In the genomic region with DNA sequence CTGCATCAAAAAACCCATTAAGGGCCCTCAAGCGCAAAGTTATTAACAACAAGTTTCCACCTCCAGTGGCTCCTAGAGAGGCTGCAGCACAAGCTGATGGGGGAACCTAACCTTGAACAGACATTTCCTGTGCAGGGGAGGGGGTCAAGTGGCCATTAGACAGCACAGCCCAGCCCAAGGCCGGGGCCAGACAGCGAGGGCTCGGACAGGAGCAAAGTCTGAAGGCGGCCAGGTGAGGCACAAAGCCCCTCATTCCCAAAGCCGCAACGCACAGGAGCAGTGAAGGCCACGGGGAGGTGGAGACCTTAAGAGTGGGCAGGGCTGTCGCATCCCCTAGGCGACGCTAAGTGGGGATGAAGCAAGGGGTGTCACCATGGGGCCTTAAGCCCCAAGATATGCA, we compare ENCODE assay signal across 17 cellular contexts.
DNase-seq lines count a peak whose midpoint lies in the region; ATAC-seq and TF ChIP-seq lines count a peak whose summit lies in the region.
"Had no signal": no experiment of that assay in that cellular context is flagged by ENCODE, and none has a peak within 500 bp of the region (broad histone marks: within the 10 kb centered on the region; RNA-seq: fewer than 3 reads in every experiment).

No MANE protein-coding gene starts in this region.

- no peaks in the 10 kb centered on the region for H3K79me1 ChIP-seq in H9 (ENCODE audit: insufficient read depth, low read depth, low read length, poor library complexity, severe bottlenecking)
- H3K79me1 ChIP-seq in neuronal stem cell (ENCODE audit: low read depth, low read length): peaks cover 3% of the 10 kb centered on the region

- H3K23me2 ChIP-seq in H9 (ENCODE audit: insufficient read length, low read depth, low read length, poor library complexity, severe bottlenecking): no peaks in the 10 kb centered on the region

- H3K27me3 ChIP-seq in H9 (ENCODE audit: insufficient read depth, low read length): no peaks in the 10 kb centered on the region
- no peaks in the 10 kb centered on the region for H3K27me3 ChIP-seq in esophagus muscularis mucosa
- H3K27me3 ChIP-seq in neuronal stem cell (ENCODE audit: control insufficient read depth in 3 of 3, insufficient read depth in 3 of 3, low read depth in 1 of 3, low read length in 3 of 3): no peaks in the 10 kb centered on the region

- TF ChIP-seq EP300 in esophagus muscularis mucosa (IDR thresholded peaks at IDR 0.05): no peak

- no peak overlapping the region for H3T11ph ChIP-seq in H9 (ENCODE audit: low read length)

- H3K36me3 Mint-ChIP-seq in H9 (ENCODE audit: insufficient read depth in 1 of 3, low read depth in 3 of 3): peaks cover 20 to 42% (median 27%) of the 10 kb centered on the region in 3 experiments
- H3K36me3 Mint-ChIP-seq in central memory CD8-positive, alpha-beta T cell (ENCODE audit: insufficient read depth): no peaks in the 10 kb centered on the region
- peaks cover 66% of the 10 kb centered on the region for H3K36me3 Mint-ChIP-seq in mesothelial cell of epicardium

- no peak overlapping the region for H3K23ac ChIP-seq in H9 (ENCODE audit: insufficient read length, low read depth, low read length)
- peak overlapping the region; percentile 40 for H3K23ac ChIP-seq in neuronal stem cell (ENCODE audit: low read depth, low read length, poor library complexity)

- no peaks in the 10 kb centered on the region for H4K20me1 ChIP-seq in H9 (ENCODE audit: control insufficient read depth, insufficient read depth, insufficient read length)

- DNase-seq in H9 (peak; percentile 34), esophagus muscularis mucosa (ENCODE audit: extremely low spot score) (peak; percentile 26), neuronal stem cell (ENCODE audit: low spot score) (no peak), NCI-H1105 (lab: John Stamatoyannopoulos, UW) (no peak), NCI-H2029 (lab: John Stamatoyannopoulos, UW) (no peak), mesothelial cell of epicardium (ENCODE audit: low spot score in 2 of 2, unreplicated experiment in 2 of 2) (no peak)
- no peak for DNase-seq in central memory CD8-positive, alpha-beta T cell (ENCODE audit: low spot score in 2 of 2)
- no peak for DNase-seq in stimulated activated naive CD8-positive, alpha-beta T cell treated with anti-CD3 and anti-CD28 coated beads, Interleukin-15, Interleukin-2, amounts not matched to agents 100 U/mL and 50 U/mL, for 24 hours
- DNase-seq: AML-193; Caco-2; CD4-positive, alpha-beta T cell; GM23248; HFFc6 had no signal

- intact Hi-C loops in esophagus muscularis mucosa (cut with DNase I): no loop called here

- TF ChIP-seq CTCF in H9 (conservative IDR thresholded peaks at IDR 0.05) (no peak), esophagus muscularis mucosa (IDR thresholded peaks at IDR 0.05) (no peak), mesothelial cell of epicardium (IDR thresholded peaks at IDR 0.05; ENCODE audit: unreplicated experiment) (no peak)

- H4K5ac ChIP-seq in H9 (ENCODE audit: insufficient read length, low read depth, low read length): no peak overlapping the region

- H2AFZ ChIP-seq in H9 (ENCODE audit: low read length): no peak overlapping the region
- H2AFZ ChIP-seq in neuronal stem cell (ENCODE audit: low read length): no peak overlapping the region
- H2AFZ ChIP-seq: GM23248 had no signal

- H3K9ac ChIP-seq in H9 (ENCODE audit: extremely low read depth, insufficient read length, low read length) (no peak overlapping the region), neuronal stem cell (ENCODE audit: low read depth, low read length, poor library complexity) (peak overlapping the region; percentile 44)
- H3K9ac ChIP-seq: GM23248 had no signal

- H2BK5ac ChIP-seq in H9 (ENCODE audit: insufficient read length, low read length) (no peak overlapping the region), neuronal stem cell (ENCODE audit: low read length) (no peak overlapping the region)

- H3K27ac ChIP-seq in H9 (ENCODE audit: insufficient read length, low read depth, low read length) (no peak overlapping the region), esophagus muscularis mucosa (replicated peaks in 1 of 4) (no peak overlapping the region), neuronal stem cell (replicated peaks; ENCODE audit: low read length) (no peak overlapping the region)
- H3K27ac ChIP-seq: 22Rv1, A549, C4-2B, GM23248 had no signal

- WGBS in H9 (ENCODE audit: extremely low coverage, insufficient read length, low lambda C conversion rate): no CpG with 5 or more reads among the region's 11 CpGs
- WGBS in esophagus muscularis mucosa: 97% methylated on average over 11 of the region's 11 CpGs
- no CpG with 5 or more reads among the region's 11 CpGs for WGBS in neuronal stem cell (ENCODE audit: extremely low coverage in 2 of 2, insufficient read length in 2 of 2, insufficient replicate concordance in 1 of 2), 2 donors

- H3K9me3 ChIP-seq in H9 (ENCODE audit: control insufficient read depth, low read depth, low read length): no peaks in the 10 kb centered on the region
- peaks cover 0 to 29% (median 27%) of the 10 kb centered on the region in 4 donors for H3K9me3 ChIP-seq in esophagus muscularis mucosa
- peaks cover 19 to 20% of the 10 kb centered on the region in 2 donors for H3K9me3 ChIP-seq in neuronal stem cell (replicated peaks in 1 of 2; ENCODE audit: control insufficient read depth in 2 of 2, insufficient read depth in 1 of 2, low read depth in 1 of 2, low read length in 2 of 2)

- no peak overlapping the region for H2BK120ac ChIP-seq in H9 (ENCODE audit: low read depth, low read length, poor library complexity, severe bottlenecking)
- H2BK120ac ChIP-seq in neuronal stem cell (ENCODE audit: low read depth, low read length): no peak overlapping the region

- H3K18ac ChIP-seq in H9 (ENCODE audit: insufficient read length, low read depth, low read length): no peak overlapping the region
- H3K18ac ChIP-seq in neuronal stem cell (ENCODE audit: low read length): no peak overlapping the region

- H3K27me3 Mint-ChIP-seq in H9 (ENCODE audit: low read depth): no peaks in the 10 kb centered on the region; the same call in 1 of the 2 replicates
- no peaks in the 10 kb centered on the region for H3K27me3 Mint-ChIP-seq in central memory CD8-positive, alpha-beta T cell
- H3K27me3 Mint-ChIP-seq in mesothelial cell of epicardium (ENCODE audit: low read depth): no peaks in the 10 kb centered on the region
- H3K27me3 Mint-ChIP-seq: CD4-positive, alpha-beta T cell had no signal

- no peak for TF ChIP-seq POLR2A in esophagus muscularis mucosa (IDR thresholded peaks at IDR 0.05; ENCODE audit: low read depth)

- H3K4me1 Mint-ChIP-seq in H9 (peaks cover 0 to 15% of the 10 kb centered on the region in 2 experiments; a peak in 2 of 4 replicates), mesothelial cell of epicardium (no peaks in the 10 kb centered on the region)
- peaks cover 41% of the 10 kb centered on the region for H3K4me1 Mint-ChIP-seq in central memory CD8-positive, alpha-beta T cell

- ATAC-seq in central memory CD8-positive, alpha-beta T cell (replicated peaks; ENCODE audit: extremely low read depth, poor library complexity, severe bottlenecking): no peak
- no peak for ATAC-seq in stimulated activated naive CD8-positive, alpha-beta T cell treated with anti-CD3 and anti-CD28 coated beads, Interleukin-15, Interleukin-2, amounts not matched to agents 100 U/mL and 50 U/mL, for 24 hours
- ATAC-seq: A549, HCT116 had no signal

- no peak overlapping the region for H3K14ac ChIP-seq in H9 (ENCODE audit: insufficient read depth, low read length)
- no peak overlapping the region for H3K14ac ChIP-seq in neuronal stem cell (ENCODE audit: low read length)

- no peak overlapping the region for H2BK20ac ChIP-seq in H9 (ENCODE audit: low read depth, low read length, poor library complexity, severe bottlenecking)

- no peak overlapping the region for H3K56ac ChIP-seq in H9 (ENCODE audit: insufficient read length, low read depth, low read length)

- no peak overlapping the region for H4K91ac ChIP-seq in H9 (ENCODE audit: insufficient read length, low read depth, low read length)
- H4K91ac ChIP-seq in neuronal stem cell (ENCODE audit: low read depth, low read length, poor library complexity): no peak overlapping the region

- 0 out of 7 replicates have a peak overlapping the region, but pooled peaks of 1 of the 3 experiments have one; percentile 24 for H3K27ac Mint-ChIP-seq in H9
- H3K27ac Mint-ChIP-seq in central memory CD8-positive, alpha-beta T cell (ENCODE audit: low read depth): peak overlapping the region; percentile 77
- no peak overlapping the region for H3K27ac Mint-ChIP-seq in mesothelial cell of epicardium
- H3K27ac Mint-ChIP-seq: CD4-positive, alpha-beta T cell had no signal

- H3K4me3 Mint-ChIP-seq in H9 (no peak overlapping the region), mesothelial cell of epicardium (no peak overlapping the region)
- H3K4me3 Mint-ChIP-seq in central memory CD8-positive, alpha-beta T cell: no peak overlapping the region
- H3K4me3 Mint-ChIP-seq: CD4-positive, alpha-beta T cell; HFFc6 had no signal

- H3K4me3 ChIP-seq in esophagus muscularis mucosa (no peak overlapping the region), neuronal stem cell (ENCODE audit: low read length in 2 of 2) (no peak overlapping the region)
- H3K4me3 ChIP-seq: A549, GM23248 had no signal

- H3K9me3 Mint-ChIP-seq in H9 (peaks cover 31 to 35% of the 10 kb centered on the region in 2 experiments), mesothelial cell of epicardium (peaks cover 36% of the 10 kb centered on the region)
- H3K9me3 Mint-ChIP-seq in central memory CD8-positive, alpha-beta T cell: peaks cover 13% of the 10 kb centered on the region

- H3K4me2 ChIP-seq in H9 (ENCODE audit: insufficient read depth, insufficient read length, low read length) (no peak overlapping the region), neuronal stem cell (ENCODE audit: insufficient read depth, low read length, poor library complexity, severe bottlenecking) (no peak overlapping the region)
- H3K4me2 ChIP-seq: A549 had no signal

- H3K4ac ChIP-seq in H9 (ENCODE audit: low read depth, low read length): no peak overlapping the region
- no peak overlapping the region for H3K4ac ChIP-seq in neuronal stem cell (ENCODE audit: low read length)

- H2BK15ac ChIP-seq in H9 (ENCODE audit: low read depth, low read length): no peak overlapping the region
- H2BK15ac ChIP-seq in neuronal stem cell (ENCODE audit: low read length): no peak overlapping the region

- H2AK5ac ChIP-seq in H9 (ENCODE audit: insufficient read length, low read length): no peak overlapping the region
- H2AK5ac ChIP-seq in neuronal stem cell (ENCODE audit: low read depth, low read length): no peak overlapping the region

- H3K36me3 ChIP-seq in esophagus muscularis mucosa (peaks cover 0 to 4% (median 0%) of the 10 kb centered on the region in 4 donors), neuronal stem cell (replicated peaks in 1 of 2; ENCODE audit: control insufficient read depth in 2 of 2, insufficient read depth in 2 of 2, low read length in 2 of 2) (peaks cover 6 to 30% of the 10 kb centered on the region in 2 donors)

- H4K8ac ChIP-seq in H9 (replicated peaks; ENCODE audit: insufficient read length, low read depth, low read length) (no peak overlapping the region), neuronal stem cell (ENCODE audit: low read depth, low read length) (no peak overlapping the region)

- H3K4me1 ChIP-seq in H9 (ENCODE audit: insufficient read depth, low read length) (no peaks in the 10 kb centered on the region), esophagus muscularis mucosa (peaks cover 0 to 27% (median 25%) of the 10 kb centered on the region in 4 donors), neuronal stem cell (ENCODE audit: control insufficient read depth in 2 of 2, insufficient read depth in 1 of 2, low read depth in 1 of 2, low read length in 2 of 2) (no peaks in the 10 kb centered on the region)
- H3K4me1 ChIP-seq: A549, Caco-2 had no signal

- H2BK12ac ChIP-seq in H9 (ENCODE audit: insufficient read length, low read depth, low read length) (no peak overlapping the region), neuronal stem cell (ENCODE audit: low read length) (no peak overlapping the region)

- no peaks in the 10 kb centered on the region for H3K79me2 ChIP-seq in H9 (ENCODE audit: insufficient read depth, low read length)

Comparison
In these comparisons a context has a peak if more than half of its experiments do, and no peak if none do; other contexts are left out.
1. DNase-seq: peak in H9 (single experiment) and esophagus muscularis mucosa (single experiment); none in central memory CD8-positive, alpha-beta T cell (0 of 2), neuronal stem cell (single experiment), NCI-H1105 (single experiment), NCI-H2029 (single experiment), stimulated activated naive CD8-positive, alpha-beta T cell treated with anti-CD3 and anti-CD28 coated beads, Interleukin-15, Interleukin-2, amounts not matched to agents 100 U/mL and 50 U/mL, for 24 hours (single experiment) and mesothelial cell of epicardium (0 of 2).